17 cellular contexts compared by ENCODE assay signal in genomic region chr1:211642870-211643269, GRCh38. TPM values are rescaled to one million over a fixed set of nuclear protein-coding genes. Genes with fewer than 3 reads are reported as not detected.
A peak's percentile ranks its signal among the peaks of the same experiment; 100 is the strongest.
DNase-seq lines count a peak whose midpoint lies in the region; ATAC-seq and TF ChIP-seq lines count a peak whose summit lies in the region.
"Had no signal": no experiment of that assay in that cellular context is flagged by ENCODE, and none has a peak within 500 bp of the region (broad histone marks: within the 10 kb centered on the region; RNA-seq: fewer than 3 reads in every experiment).

No MANE protein-coding gene starts in this region.

- H3K4me1 ChIP-seq in liver (ENCODE audit: control insufficient read depth in 4 of 4, insufficient read depth in 4 of 4, low read length in 3 of 4) (peaks cover 12 to 42% (median 28%) of the 10 kb centered on the region in 4 donors), upper lobe of left lung (peaks cover 7 to 8% (median 8%) of the 10 kb centered on the region in 4 donors), A673 (ENCODE audit: insufficient read depth, low read length, poor library complexity, severe bottlenecking) (peaks cover 4% of the 10 kb centered on the region)

- H3K9me3 ChIP-seq in liver (ENCODE audit: control insufficient read depth in 4 of 4, low read length in 3 of 4), result no peaks in the 10 kb centered on the region
- H3K9me3 ChIP-seq in upper lobe of left lung, result no peaks in the 10 kb centered on the region
- no peaks in the 10 kb centered on the region for H3K9me3 ChIP-seq in A673 (ENCODE audit: low read depth, low read length, poor library complexity, severe bottlenecking)

- no peak overlapping the region for H3K27ac Mint-ChIP-seq in activated T-cell treated with anti-CD3 and anti-CD28 coated beads, Interleukin-2, amount 50 U/mL, for 24 hours
- H3K27ac Mint-ChIP-seq: activated CD4-positive, alpha-beta memory T cell treated with anti-CD3 and anti-CD28 coated beads for 36 hours; CD8-positive, alpha-beta T cell; T-helper 1 cell treated with Interleukin-12 subunit alpha and Interleukin-12 subunit beta and Interleukin-4 antibody, amounts not matched to agents 30 μg/mL and 1 μg/mL, for 36 hours had no signal

- H3K27ac ChIP-seq in VCaP (peak overlapping the region; percentile 83), liver (ENCODE audit: low read depth in 1 of 2, low read length in 2 of 2) (peak overlapping the region; percentile 72 to 77), upper lobe of left lung (no peak overlapping the region), A673 (ENCODE audit: low read depth, low read length, poor library complexity, severe bottlenecking) (no peak overlapping the region)

- no peak overlapping the region for H3K9ac ChIP-seq in liver (ENCODE audit: low read depth in 1 of 2, low read length in 2 of 2)

- POLR2A ChIA-PET in A673 (lab: Charles Lee; ENCODE audit: low non-redundant PET), result no interaction called here

- peak; percentile 9 for DNase-seq in activated T-cell treated with anti-CD3 and anti-CD28 coated beads, Interleukin-2, amount 50 U/mL, for 24 hours
- DNase-seq in activated T-cell treated with anti-CD3 and anti-CD28 coated beads, Interleukin-2, amount 50 U/mL, for 4 hours, result no peak
- DNase-seq in upper lobe of left lung (no peak), A673 (ENCODE audit: low spot score) (no peak), GF-D8 (lab: John Stamatoyannopoulos, UW) (no peak)
- DNase-seq in effector CD4-positive, alpha-beta T cell, result no peak
- DNase-seq: DND-41; NCI-H187; NK-92 treated with Interleukin-12 subunit alpha and Interleukin-12 subunit beta, amount 100 ng/mL, for 24 hours had no signal

- TF ChIP-seq CTCF in VCaP (conservative IDR thresholded peaks at IDR 0.05), result no peak
- TF ChIP-seq CTCF in liver (IDR thresholded peaks at IDR 0.05; ENCODE audit: low read depth, low read length, missing input control), result no peak
- no peak for TF ChIP-seq CTCF in upper lobe of left lung (IDR thresholded peaks at IDR 0.05)
- TF ChIP-seq CTCF in A673 (conservative IDR thresholded peaks at IDR 0.05; ENCODE audit: low read depth, low read length), result no peak

- no peaks in the 10 kb centered on the region for H3K27me3 Mint-ChIP-seq in activated T-cell treated with anti-CD3 and anti-CD28 coated beads, Interleukin-2, amount 50 U/mL, for 24 hours
- no peaks in the 10 kb centered on the region for H3K27me3 Mint-ChIP-seq in activated T-cell treated with anti-CD3 and anti-CD28 coated beads, Interleukin-2, amount 50 U/mL, for 4 hours (ENCODE audit: low read depth)
- H3K27me3 Mint-ChIP-seq: activated CD4-positive, alpha-beta memory T cell treated with anti-CD3 and anti-CD28 coated beads for 36 hours had no signal

- no peaks in the 10 kb centered on the region for H3K27me3 ChIP-seq in liver (ENCODE audit: control insufficient read depth in 4 of 4, insufficient read depth in 4 of 4, low read length in 3 of 4)
- H3K27me3 ChIP-seq in upper lobe of left lung, result no peaks in the 10 kb centered on the region
- no peaks in the 10 kb centered on the region for H3K27me3 ChIP-seq in A673 (replicated peaks; ENCODE audit: insufficient read depth, low read depth, low read length, poor library complexity)

- no TSS peak for BruUV-seq in A673 (replicated peaks; lab: Mats Ljungman, UMichigan)

- CTCF ChIA-PET in A673 (lab: Charles Lee), result no interaction called here

- intact Hi-C loops in A673 (cut with micrococcal nuclease; ENCODE audit: unreplicated experiment), result no loop called here

- TF ChIP-seq RAD21 in liver (IDR thresholded peaks at IDR 0.05), result no peak

- ATAC-seq in activated T-cell treated with anti-CD3 and anti-CD28 coated beads, Interleukin-2, amount 50 U/mL, for 4 hours, result no peak
- peak; percentile 16 to 44 for ATAC-seq in upper lobe of left lung (ENCODE audit: low FRiP score in 2 of 2)
- ATAC-seq: CD8-positive, alpha-beta T cell had no signal

- H3K4me1 Mint-ChIP-seq in activated T-cell treated with anti-CD3 and anti-CD28 coated beads, Interleukin-2, amount 50 U/mL, for 24 hours (ENCODE audit: low read depth), result peaks cover 11% of the 10 kb centered on the region
- peaks cover 11% of the 10 kb centered on the region for H3K4me1 Mint-ChIP-seq in activated T-cell treated with anti-CD3 and anti-CD28 coated beads, Interleukin-2, amount 50 U/mL, for 4 hours (ENCODE audit: low read depth)

- no peaks in the 10 kb centered on the region for H3K36me3 Mint-ChIP-seq in activated T-cell treated with anti-CD3 and anti-CD28 coated beads, Interleukin-2, amount 50 U/mL, for 24 hours (ENCODE audit: low read depth)
- H3K36me3 Mint-ChIP-seq in activated T-cell treated with anti-CD3 and anti-CD28 coated beads, Interleukin-2, amount 50 U/mL, for 4 hours (ENCODE audit: insufficient read depth), result no peaks in the 10 kb centered on the region
- H3K36me3 Mint-ChIP-seq: activated CD4-positive, alpha-beta memory T cell treated with anti-CD3 and anti-CD28 coated beads for 36 hours; CD8-positive, alpha-beta T cell; naive thymus-derived CD4-positive, alpha-beta T cell had no signal

- H3K4me3 Mint-ChIP-seq in activated T-cell treated with anti-CD3 and anti-CD28 coated beads, Interleukin-2, amount 50 U/mL, for 24 hours, result no peak overlapping the region
- H3K4me3 Mint-ChIP-seq in activated T-cell treated with anti-CD3 and anti-CD28 coated beads, Interleukin-2, amount 50 U/mL, for 4 hours, result no peak overlapping the region
- H3K4me3 Mint-ChIP-seq: activated CD4-positive, alpha-beta memory T cell treated with anti-CD3 and anti-CD28 coated beads for 36 hours; CD8-positive, alpha-beta T cell; T-helper 1 cell treated with Interleukin-12 subunit alpha and Interleukin-12 subunit beta and Interleukin-4 antibody, amounts not matched to agents 30 μg/mL and 1 μg/mL, for 36 hours had no signal

- H3K36me3 ChIP-seq in liver (ENCODE audit: control insufficient read depth in 4 of 4, insufficient read depth in 3 of 4, low read depth in 1 of 4, low read length in 3 of 4) (no peaks in the 10 kb centered on the region), upper lobe of left lung (no peaks in the 10 kb centered on the region), A673 (ENCODE audit: insufficient read depth, low read length, poor library complexity, severe bottlenecking) (no peaks in the 10 kb centered on the region)

- no peak for TF ChIP-seq EP300 in upper lobe of left lung (IDR thresholded peaks at IDR 0.05)

- WGBS in liver, result 95% methylated on average over 4 of the region's 4 CpGs
- WGBS in upper lobe of left lung, 2 donors, result 87 to 95% methylated on average over 3 to 4 of the region's 4 CpGs

- H3K4me3 ChIP-seq in liver (ENCODE audit: low read depth in 1 of 3, low read length in 3 of 3) (no peak overlapping the region), upper lobe of left lung (no peak overlapping the region), A673 (ENCODE audit: low read depth, low read length, poor library complexity, severe bottlenecking) (no peak overlapping the region)
- H3K4me3 ChIP-seq: lung had no signal

- no peaks in the 10 kb centered on the region for H3K9me3 Mint-ChIP-seq in activated T-cell treated with anti-CD3 and anti-CD28 coated beads, Interleukin-2, amount 50 U/mL, for 24 hours
- no peaks in the 10 kb centered on the region for H3K9me3 Mint-ChIP-seq in activated T-cell treated with anti-CD3 and anti-CD28 coated beads, Interleukin-2, amount 50 U/mL, for 4 hours
- H3K9me3 Mint-ChIP-seq: activated CD4-positive, alpha-beta memory T cell treated with anti-CD3 and anti-CD28 coated beads for 36 hours; CD8-positive, alpha-beta T cell; naive thymus-derived CD4-positive, alpha-beta T cell; T-helper 1 cell treated with Interleukin-12 subunit alpha and Interleukin-12 subunit beta and Interleukin-4 antibody, amounts not matched to agents 30 μg/mL and 1 μg/mL, for 36 hours had no signal

- no peak for TF ChIP-seq POLR2A in upper lobe of left lung (IDR thresholded peaks at IDR 0.05)

TF ChIP-seq in liver, 16 proteins besides CTCF, POLR2A, EP300 and RAD21:
- TF ChIP-seq SP1 (IDR thresholded peaks at IDR 0.05) (no peak), TAF1 (conservative IDR thresholded peaks at IDR 0.05) (no peak), EGR1 (IDR thresholded peaks at IDR 0.05; ENCODE audit: low read depth in 2 of 2) (no peak)
TF ChIP-seq in liver: peak in this region for 0.

RNA-seq across cellular contexts. Expression of gene NEK2, which starts 32.6 kb away (rescaled TPM):
- total RNA-seq in activated T-cell treated with anti-CD3 and anti-CD28 coated beads, Interleukin-2, amount 50 U/mL, for 4 hours, result 1 to 10 TPM; 1.2 to 2.0 (median 2.0) TPM
- total RNA-seq in liver (10 to 100 TPM in 1 of 2 donors, not detected in 1; 25.7 TPM), upper lobe of left lung (1 to 10 TPM in 3 of 6 donors, under 1 TPM in 2, not detected in 1; 0.33 to 1.8 (median 1.2) TPM), A673 (2021) (45.7 and 48.8 TPM in 2 replicates)
- 1 to 10 TPM in 1 of 2 donors, under 1 TPM in 1; 0.29 to 1.3 TPM for polyA plus RNA-seq in liver
- total RNA-seq: posterior vena cava had no signal

Comparison
In these comparisons a context has a peak if more than half of its experiments do, and no peak if none do; other contexts are left out.
1. ATAC-seq: peak in upper lobe of left lung (2 of 2); none in activated T-cell treated with anti-CD3 and anti-CD28 coated beads, Interleukin-2, amount 50 U/mL, for 4 hours (0 of 2).
2. H3K27ac ChIP-seq: peak in VCaP (single experiment) and liver (2 of 2); none in upper lobe of left lung (0 of 4) and A673 (single experiment).